ENCODE assay signal across 22 cellular contexts in the genomic region with DNA sequence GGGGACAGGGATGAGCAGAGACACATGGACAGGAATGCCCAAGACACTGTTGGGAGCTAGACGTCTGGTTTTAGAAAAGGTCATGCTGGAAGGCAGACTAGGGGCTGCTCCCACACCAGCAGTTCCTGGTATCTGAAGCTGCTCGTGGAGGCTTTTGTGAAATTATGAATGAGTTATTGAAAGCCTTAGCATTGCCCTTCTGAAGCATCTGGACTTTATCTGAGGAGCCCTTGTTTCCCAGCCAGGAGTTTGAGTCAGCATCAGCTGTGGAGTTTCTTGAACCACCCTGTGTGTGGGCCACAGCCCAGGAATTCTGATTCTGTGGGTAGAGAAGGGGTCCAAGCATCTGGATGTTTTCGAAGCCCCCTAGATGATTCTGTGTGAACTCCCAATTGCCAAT.
DNase-seq lines count a peak whose midpoint lies in the region; ATAC-seq and TF ChIP-seq lines count a peak whose summit lies in the region.
"Had no signal": no experiment of that assay in that cellular context is flagged by ENCODE, and none has a peak within 500 bp of the region (broad histone marks: within the 10 kb centered on the region; RNA-seq: fewer than 3 reads in every experiment).

No MANE protein-coding gene starts in this region.

- H4K8ac ChIP-seq in mesenchymal stem cell (ENCODE audit: low read length): no peak overlapping the region

- CTCF ChIA-PET in AG04450 (lab: Charles Lee): interaction anchor here (0.5 kb wide), 1 partner anchor 606 kb away, joined by 3 read pairs; no protein-coding TSS in a partner anchor

- H4K20me1 ChIP-seq in fibroblast of lung (ENCODE audit: control insufficient read depth, extremely low read depth, insufficient read depth, low read length): no peaks in the 10 kb centered on the region

- H2AK5ac ChIP-seq in mesenchymal stem cell (ENCODE audit: low read length, severe bottlenecking): no peak overlapping the region

- H3K4me1 ChIP-seq in fibroblast of lung (ENCODE audit: control insufficient read depth, extremely low read depth, insufficient read depth, low read length) (no peaks in the 10 kb centered on the region), mesenchymal stem cell (ENCODE audit: control insufficient read depth, insufficient read depth, low read depth, low read length) (no peaks in the 10 kb centered on the region), transverse colon (no peaks in the 10 kb centered on the region)
- H3K4me1 ChIP-seq: A549, Peyer's patch had no signal

- no peaks in the 10 kb centered on the region for H3K27me3 Mint-ChIP-seq in stimulated activated naive CD8-positive, alpha-beta T cell treated with anti-CD3 and anti-CD28 coated beads, Interleukin-15, amount 100 ng/mL, for 72 hours
- H3K27me3 Mint-ChIP-seq: activated naive CD8-positive, alpha-beta T cell; activated T-cell treated with anti-CD3 and anti-CD28 coated beads, Interleukin-2, amount 50 U/mL, for 24 hours; naive thymus-derived CD4-positive, alpha-beta T cell; stimulated activated naive B cell treated with anti-CD40 and anti-IgM and Interleukin-4, amounts not matched to agents 10 μg/mL and 1 μg/mL and 100 μg/mL, for 72 hours had no signal

- H3K36me3 ChIP-seq in fibroblast of lung (ENCODE audit: control insufficient read depth, insufficient read depth, low read length) (no peaks in the 10 kb centered on the region), mesenchymal stem cell (ENCODE audit: control insufficient read depth in 1 of 2, insufficient read depth in 2 of 2, low read depth in 1 of 2, low read length in 2 of 2) (peaks cover 0 to 10% of the 10 kb centered on the region in 2 experiments), transverse colon (no peaks in the 10 kb centered on the region)
- H3K36me3 ChIP-seq: Peyer's patch had no signal

- no peak for TF ChIP-seq POLR2A in transverse colon (IDR thresholded peaks at IDR 0.05)

- intact Hi-C loops in transverse colon (cut with DNase I; ENCODE audit: low total_unique reads): no loop called here

- in situ Hi-C loops in SK-MEL-5 (cut with HindIII; ENCODE audit: low pct_unique_long_range_greater_than_20kb, low sequenced_read_pairs): no loop called here
- in situ Hi-C loops in transverse colon (cut with MboI; ENCODE audit: low pct_ligation_motif_present in 1 of 4, low pct_unique_long_range_greater_than_20kb in 1 of 4, low sequenced_read_pairs in 3 of 4): loop anchor here in 2 of 4 donors (10.0 to 25.0 kb wide), 2 partner anchors 103 to 600 kb away; no protein-coding TSS in a partner anchor

- peaks cover 19% of the 10 kb centered on the region for H3K4me1 Mint-ChIP-seq in stimulated activated naive CD8-positive, alpha-beta T cell treated with anti-CD3 and anti-CD28 coated beads, Interleukin-15, amount 100 ng/mL, for 72 hours
- H3K4me1 Mint-ChIP-seq: stimulated activated naive B cell treated with anti-CD40 and anti-IgM and Interleukin-4, amounts not matched to agents 10 μg/mL and 1 μg/mL and 100 μg/mL, for 72 hours had no signal

- peak; percentile 10 for DNase-seq in AG04450 (ENCODE audit: low read depth, low spot score)
- DNase-seq in SK-MEL-5 (ENCODE audit: low read depth, low spot score): peak; percentile 95
- DNase-seq in fibroblast of lung (ENCODE audit: low read depth in 2 of 2): peak; percentile 19 to 50
- no peak for DNase-seq in mesenchymal stem cell
- no peak for DNase-seq in stimulated activated naive CD8-positive, alpha-beta T cell treated with anti-CD3 and anti-CD28 coated beads, Interleukin-15, amount 100 ng/mL, for 72 hours
- no peak for DNase-seq in transverse colon
- DNase-seq in amniotic stem cell (lab: John Stamatoyannopoulos, UW): no peak
- DNase-seq: activated CD4-positive, alpha-beta T cell treated with anti-CD3 and anti-CD28 coated beads, Interleukin-2, amount 50 U/mL, for 48 hours; activated T-cell treated with anti-CD3 and anti-CD28 coated beads, Interleukin-2, amount 50 U/mL, for 24 hours; central memory CD4-positive, alpha-beta T cell; effector CD8-positive, alpha-beta T cell; HFFc6; naive thymus-derived CD4-positive, alpha-beta T cell; NCI-H1417; NCI-H2227 treated with DMSO at 0.1 percent for 48 hours; Peyer's patch; stimulated activated CD4-positive, alpha-beta T cell treated with anti-CD3 and anti-CD28 coated beads, Interleukin-12 subunit alpha, Interleukin-12 subunit beta, amount 100 ng/mL, for 4 hours; stimulated activated naive B cell treated with anti-CD40 and anti-IgM and Interleukin-4, amounts not matched to agents 10 μg/mL and 1 μg/mL and 100 μg/mL, for 72 hours; upper lobe of left lung had no signal

- no peaks in the 10 kb centered on the region for H3K79me1 ChIP-seq in mesenchymal stem cell (replicated peaks; ENCODE audit: low read length, poor library complexity, severe bottlenecking)

- ATAC-seq in stimulated activated naive CD8-positive, alpha-beta T cell treated with anti-CD3 and anti-CD28 coated beads, Interleukin-15, amount 100 ng/mL, for 72 hours: no peak
- ATAC-seq in HG03097 (IDR thresholded peaks at IDR 0.05; ENCODE audit: low FRiP score, unreplicated experiment): no peak
- ATAC-seq: A549; naive thymus-derived CD4-positive, alpha-beta T cell; stimulated activated naive B cell treated with anti-CD40 and anti-IgM and Interleukin-4, amounts not matched to agents 10 μg/mL and 1 μg/mL and 100 μg/mL, for 72 hours had no signal

- H2AFZ ChIP-seq in fibroblast of lung (ENCODE audit: low read length): no peak overlapping the region
- no peak overlapping the region for H2AFZ ChIP-seq in mesenchymal stem cell (ENCODE audit: low read depth, low read length)

- H3K18ac ChIP-seq in mesenchymal stem cell (ENCODE audit: low read depth in 1 of 2, low read length in 2 of 2): no peak overlapping the region

- H3K9ac ChIP-seq in fibroblast of lung (ENCODE audit: insufficient read depth, low read length): no peak overlapping the region
- H3K9ac ChIP-seq in mesenchymal stem cell (ENCODE audit: low read length): peak overlapping the region; percentile 49

- H3K27ac Mint-ChIP-seq in stimulated activated naive CD8-positive, alpha-beta T cell treated with anti-CD3 and anti-CD28 coated beads, Interleukin-15, amount 100 ng/mL, for 72 hours: no peak overlapping the region
- H3K27ac Mint-ChIP-seq: activated naive CD8-positive, alpha-beta T cell; activated T-cell treated with anti-CD3 and anti-CD28 coated beads, Interleukin-2, amount 50 U/mL, for 24 hours; HFFc6; naive thymus-derived CD4-positive, alpha-beta T cell; stimulated activated naive B cell treated with anti-CD40 and anti-IgM and Interleukin-4, amounts not matched to agents 10 μg/mL and 1 μg/mL and 100 μg/mL, for 72 hours had no signal

- H3K9me3 ChIP-seq in AG04450 (ENCODE audit: control insufficient read depth, insufficient read depth, low read length) (no peaks in the 10 kb centered on the region), fibroblast of lung (ENCODE audit: control insufficient read depth, insufficient read depth, low read depth, low read length) (no peaks in the 10 kb centered on the region), mesenchymal stem cell (ENCODE audit: control insufficient read depth, low read length) (no peaks in the 10 kb centered on the region), transverse colon (no peaks in the 10 kb centered on the region)
- H3K9me3 ChIP-seq: A549, Peyer's patch, upper lobe of left lung had no signal

- H2BK5ac ChIP-seq in mesenchymal stem cell (ENCODE audit: low read depth, low read length, poor library complexity, severe bottlenecking): no peak overlapping the region

- no peak overlapping the region for H4K91ac ChIP-seq in mesenchymal stem cell (ENCODE audit: low read length)

- no peaks in the 10 kb centered on the region for H3K79me2 ChIP-seq in fibroblast of lung (ENCODE audit: control insufficient read depth, insufficient read depth, low read length)

- TF ChIP-seq CTCF in AG04450 (IDR thresholded peaks at IDR 0.05; ENCODE audit: low read depth, low read length): no peak
- TF ChIP-seq CTCF in fibroblast of lung (conservative IDR thresholded peaks at IDR 0.05 in 1 of 2, IDR thresholded peaks at IDR 0.05 in 1 of 2; ENCODE audit: low read depth in 1 of 2, low read length in 2 of 2): no peak
- no peak for TF ChIP-seq CTCF in transverse colon (IDR thresholded peaks at IDR 0.05)

- H3K4me2 ChIP-seq in fibroblast of lung (ENCODE audit: extremely low read depth, insufficient read depth, low read length) (no peak overlapping the region), mesenchymal stem cell (ENCODE audit: low read length, poor library complexity, severe bottlenecking) (no peak overlapping the region)
- H3K4me2 ChIP-seq: A549 had no signal

- 70% methylated on average over 3 of the region's 3 CpGs for WGBS in mesenchymal stem cell
- WGBS in transverse colon (ENCODE audit: low coverage in 1 of 2), 2 donors: 55 to 90% methylated on average over 2 to 3 of the region's 3 CpGs

- H3K4me3 Mint-ChIP-seq in stimulated activated naive CD8-positive, alpha-beta T cell treated with anti-CD3 and anti-CD28 coated beads, Interleukin-15, amount 100 ng/mL, for 72 hours: no peak overlapping the region
- H3K4me3 Mint-ChIP-seq: activated naive CD8-positive, alpha-beta T cell; activated T-cell treated with anti-CD3 and anti-CD28 coated beads, Interleukin-2, amount 50 U/mL, for 24 hours; HFFc6; naive thymus-derived CD4-positive, alpha-beta T cell; stimulated activated naive B cell treated with anti-CD40 and anti-IgM and Interleukin-4, amounts not matched to agents 10 μg/mL and 1 μg/mL and 100 μg/mL, for 72 hours had no signal

- no peak overlapping the region for H3K23ac ChIP-seq in mesenchymal stem cell (ENCODE audit: low read length in 2 of 2)

- no peak overlapping the region for H3K4me3 ChIP-seq in AG04450 (ENCODE audit: low read depth, low read length)
- H3K4me3 ChIP-seq in fibroblast of lung (replicated peaks in 1 of 4; ENCODE audit: control extremely low read depth in 1 of 4, insufficient read depth in 1 of 4, low read depth in 3 of 4, low read length in 4 of 4): no peak overlapping the region
- peak overlapping the region in 1 of 2 experiments; percentile 57 for H3K4me3 ChIP-seq in mesenchymal stem cell (ENCODE audit: insufficient read depth in 1 of 2, low read depth in 1 of 2, low read length in 2 of 2)
- no peak overlapping the region for H3K4me3 ChIP-seq in transverse colon
- H3K4me3 ChIP-seq: A549, Peyer's patch, upper lobe of left lung had no signal

- no peak overlapping the region for H2BK12ac ChIP-seq in mesenchymal stem cell (ENCODE audit: low read length in 2 of 2)

- POLR2A ChIA-PET in AG04450 (lab: Yijun Ruan, JAX): no interaction called here

- no peaks in the 10 kb centered on the region for H3K9me3 Mint-ChIP-seq in stimulated activated naive CD8-positive, alpha-beta T cell treated with anti-CD3 and anti-CD28 coated beads, Interleukin-15, amount 100 ng/mL, for 72 hours
- H3K9me3 Mint-ChIP-seq: activated T-cell treated with anti-CD3 and anti-CD28 coated beads, Interleukin-2, amount 50 U/mL, for 24 hours; HFFc6; stimulated activated naive B cell treated with anti-CD40 and anti-IgM and Interleukin-4, amounts not matched to agents 10 μg/mL and 1 μg/mL and 100 μg/mL, for 72 hours had no signal

- H3K27me3 ChIP-seq in AG04450 (ENCODE audit: control insufficient read depth, insufficient read depth, low read length) (no peaks in the 10 kb centered on the region), fibroblast of lung (ENCODE audit: control insufficient read depth, insufficient read depth, low read length) (no peaks in the 10 kb centered on the region), mesenchymal stem cell (ENCODE audit: control insufficient read depth in 1 of 2, insufficient read depth in 1 of 2, low read length in 2 of 2) (no peaks in the 10 kb centered on the region), transverse colon (no peaks in the 10 kb centered on the region)
- H3K27me3 ChIP-seq: Peyer's patch, upper lobe of left lung had no signal

- no peak overlapping the region for H2BK120ac ChIP-seq in mesenchymal stem cell (ENCODE audit: low read depth, low read length)

- H3K27ac ChIP-seq in AG04450 (ENCODE audit: low read depth, low read length): no peak overlapping the region
- no peak overlapping the region for H3K27ac ChIP-seq in fibroblast of lung (ENCODE audit: insufficient read depth, low read length)
- H3K27ac ChIP-seq in mesenchymal stem cell (ENCODE audit: low read length, poor library complexity, severe bottlenecking): no peak overlapping the region
- H3K27ac ChIP-seq in transverse colon: no peak overlapping the region
- H3K27ac ChIP-seq: A549, Peyer's patch, upper lobe of left lung had no signal

- H3K4ac ChIP-seq in mesenchymal stem cell (ENCODE audit: low read depth in 1 of 2, low read length in 2 of 2): no peak overlapping the region

- no peak overlapping the region for H2BK15ac ChIP-seq in mesenchymal stem cell (ENCODE audit: low read depth, poor library complexity, severe bottlenecking)

- H3K14ac ChIP-seq in mesenchymal stem cell (ENCODE audit: low read length in 2 of 2): no peak overlapping the region

- no peak for TF ChIP-seq EP300 in transverse colon (IDR thresholded peaks at IDR 0.05; ENCODE audit: low read depth)

Comparison
In these comparisons a context has a peak if more than half of its experiments do, and no peak if none do; other contexts are left out.
1. DNase-seq: peak in AG04450 (single experiment), SK-MEL-5 (single experiment) and fibroblast of lung (2 of 2); none in mesenchymal stem cell (single experiment), stimulated activated naive CD8-positive, alpha-beta T cell treated with anti-CD3 and anti-CD28 coated beads, Interleukin-15, amount 100 ng/mL, for 72 hours (0 of 2), transverse colon (single experiment) and amniotic stem cell (single experiment).